ENCODE assay signal across 8 cellular contexts in genomic region chr15:90266061-90266431, GRCh38. TPM values are rescaled to one million over a fixed set of nuclear protein-coding genes. Genes with fewer than 3 reads are reported as not detected.
A peak's percentile ranks its signal among the peaks of the same experiment; 100 is the strongest.
DNase-seq lines count a peak whose midpoint lies in the region; ATAC-seq, FAIRE-seq and TF ChIP-seq lines count a peak whose summit lies in the region.

No MANE protein-coding gene starts in this region.

- FAIRE-seq in bronchial epithelial cell (lab: Jason Lieb, UNC), result no peak

- H3K27ac ChIP-seq in layer of hippocampus (ENCODE audit: low read depth, low read length), result peak overlapping the region; percentile 90

- no peaks in the 10 kb centered on the region for H3K27me3 ChIP-seq in bronchial epithelial cell (ENCODE audit: control insufficient read depth, insufficient read depth, low read length)
- no peaks in the 10 kb centered on the region for H3K27me3 ChIP-seq in layer of hippocampus (ENCODE audit: control insufficient read depth, insufficient read depth, low read length)

- DNase-seq in activated gamma-delta T cell treated with Interleukin-2 at 50 U/mL for 16 hours, result peak; percentile 17
- DNase-seq in activated gamma-delta T cell (lab: John Stamatoyannopoulos, UW), result no peak
- DNase-seq in T-helper 1 cell, result peak in 4 of 5 donors; percentile 20 to 50 (median 33)
- DNase-seq in bronchial epithelial cell (ENCODE audit: low read depth), result peak; percentile 46
- peak; percentile 40 for DNase-seq in stimulated activated CD4-positive, alpha-beta T cell treated with anti-CD3 and anti-CD28 coated beads, Interleukin-1b, Interleukin-23, amount 100 ng/mL, for 48 hours

- peaks cover 2% of the 10 kb centered on the region for H3K36me3 ChIP-seq in bronchial epithelial cell (ENCODE audit: control insufficient read depth, insufficient read depth, low read length)

- TF ChIP-seq CTCF in bronchial epithelial cell (IDR thresholded peaks at IDR 0.05; ENCODE audit: insufficient read depth, low read length, severe bottlenecking), result no peak

- H3K4me3 ChIP-seq in bronchial epithelial cell (ENCODE audit: low read depth, low read length), result peak overlapping the region; percentile 51

- peak; percentile 12 for ATAC-seq in HG03457 (IDR thresholded peaks at IDR 0.05; ENCODE audit: unreplicated experiment)
- ATAC-seq in GM21786 (IDR thresholded peaks at IDR 0.05; ENCODE audit: unreplicated experiment), result no peak

RNA-seq across cellular contexts. Expression of gene NGRN, which starts 0.6 kb away (rescaled TPM):
- total RNA-seq in bronchial epithelial cell, result 99.1 and 114 TPM in 2 replicates

RNA-seq across cellular contexts. Expression of gene TTLL13, which starts 16.7 kb away (rescaled TPM):
- under 0.01 TPM in 2 replicates for total RNA-seq in bronchial epithelial cell

RNA-seq across cellular contexts. Expression of gene GDPGP1, which starts 32.0 kb away (rescaled TPM):
- total RNA-seq in bronchial epithelial cell, result 2.0 and 2.9 TPM in 2 replicates

RNA-seq across cellular contexts. Expression of gene CIB1, which starts 32.3 kb away (rescaled TPM):
- total RNA-seq in bronchial epithelial cell, result 41.1 and 50.2 TPM in 2 replicates
